In genomic region chr7:53993205-53993604, GRCh38 we compare ENCODE assay signal across 19 cellular contexts.
DNase-seq lines count a peak whose midpoint lies in the region; ATAC-seq and TF ChIP-seq lines count a peak whose summit lies in the region.
"Had no signal": no experiment of that assay in that cellular context is flagged by ENCODE, and none has a peak within 500 bp of the region (broad histone marks: within the 10 kb centered on the region; RNA-seq: fewer than 3 reads in every experiment).

No MANE protein-coding gene starts in this region.

- peak; percentile 35 for TF ChIP-seq RAD21 in neural cell (conservative IDR thresholded peaks at IDR 0.05)

- no peaks in the 10 kb centered on the region for H3K4me1 Mint-ChIP-seq in Calu3 (ENCODE audit: low read depth, unreplicated experiment)

- no TSS peak for BruUV-seq in Calu3 (replicated peaks; lab: Mats Ljungman, UMichigan)

- CTCF ChIA-PET in Calu3 (lab: Charles Lee) = no interaction called here

- H3F3A ChIP-seq in neural cell (ENCODE audit: insufficient read depth, low read length, poor library complexity, severe bottlenecking) = no peaks in the 10 kb centered on the region

- no peak for ATAC-seq in psoas muscle
- ATAC-seq: HepG2, Panc1 had no signal

- no peaks in the 10 kb centered on the region for H3K9me3 ChIP-seq in neural cell (ENCODE audit: low read length)
- no peaks in the 10 kb centered on the region for H3K9me3 ChIP-seq in psoas muscle

- H3K27ac ChIP-seq in neural cell (ENCODE audit: low read length) = peak overlapping the region; percentile 11
- H3K27ac ChIP-seq in psoas muscle = no peak overlapping the region
- H3K27ac ChIP-seq: C4-2B, KMS-11, SK-N-MC had no signal

- TF ChIP-seq CTCF in neural cell (IDR thresholded peaks at IDR 0.05; ENCODE audit: poor library complexity, severe bottlenecking) (no peak), Calu3 (IDR thresholded peaks at IDR 0.05; ENCODE audit: unreplicated experiment) (no peak), psoas muscle (IDR thresholded peaks at IDR 0.05) (no peak)

- DNase-seq in DMS79 (lab: John Stamatoyannopoulos, UW) (peak; percentile 64), NCI-H2029 (lab: John Stamatoyannopoulos, UW) (peak; percentile 42), NCI-H69 (lab: John Stamatoyannopoulos, UW) (peak; percentile 94), Calu3 (no peak), NCI-H2227 (lab: John Stamatoyannopoulos, UW; ENCODE audit: unreplicated experiment) (no peak), psoas muscle (no peak)
- DNase-seq: DND-41, GF-D8, HFFc6, NCI-H1048, NCI-H1930, NCI-H226, T-helper 9 cell had no signal

- H3K4me3 Mint-ChIP-seq in Calu3 (ENCODE audit: low read depth, unreplicated experiment) = no peak overlapping the region
- H3K4me3 Mint-ChIP-seq: HFFc6 had no signal

- 60 to 68% (median 63%) methylated on average over 2 of the region's 2 CpGs for WGBS in psoas muscle, 3 donors

- no peaks in the 10 kb centered on the region for H3K36me3 Mint-ChIP-seq in Calu3 (ENCODE audit: insufficient read depth, unreplicated experiment)

- no peaks in the 10 kb centered on the region for H3K4me1 ChIP-seq in psoas muscle

- H3K27me3 ChIP-seq in neural cell (ENCODE audit: insufficient read depth, low read depth, low read length) (no peaks in the 10 kb centered on the region), psoas muscle (ENCODE audit: insufficient read depth in 3 of 3, low read length in 2 of 3) (no peaks in the 10 kb centered on the region)

- H3K79me2 ChIP-seq in neural cell (replicated peaks; ENCODE audit: insufficient read depth, low read length) = no peaks in the 10 kb centered on the region

- H3K9ac ChIP-seq in neural cell (ENCODE audit: low read length) = no peak overlapping the region
- H3K9ac ChIP-seq: KMS-11 had no signal

- H3K9me3 Mint-ChIP-seq in Calu3 (ENCODE audit: low read depth, unreplicated experiment) = peaks cover 10% of the 10 kb centered on the region

- no peak overlapping the region for H2AFZ ChIP-seq in neural cell (ENCODE audit: low read depth, low read length)

- intact Hi-C loops in Calu3 (cut with micrococcal nuclease; ENCODE audit: unreplicated experiment) = no loop called here
- intact Hi-C loops in psoas muscle (cut with DNase I) = no loop called here

- no peaks in the 10 kb centered on the region for H3K36me3 ChIP-seq in neural cell (ENCODE audit: insufficient read depth, low read length)
- no peaks in the 10 kb centered on the region for H3K36me3 ChIP-seq in psoas muscle (ENCODE audit: insufficient read depth in 1 of 2, low read depth in 1 of 2)

- H4K20me1 ChIP-seq in neural cell (ENCODE audit: insufficient read depth) = no peaks in the 10 kb centered on the region

- no peaks in the 10 kb centered on the region for H3K27me3 Mint-ChIP-seq in Calu3 (ENCODE audit: unreplicated experiment)

- H3K9me2 ChIP-seq in neural cell (ENCODE audit: insufficient read depth, low read length) = no peaks in the 10 kb centered on the region

- no peak overlapping the region for H3K27ac Mint-ChIP-seq in Calu3 (ENCODE audit: unreplicated experiment)
- H3K27ac Mint-ChIP-seq: HFFc6 had no signal

- no peak overlapping the region for H3K4me2 ChIP-seq in neural cell (ENCODE audit: low read length)
- H3K4me2 ChIP-seq: KMS-11 had no signal

- TF ChIP-seq EP300 in neural cell (conservative IDR thresholded peaks at IDR 0.05; ENCODE audit: poor library complexity, severe bottlenecking) = peak; percentile 99

- no peak overlapping the region for H3K4me3 ChIP-seq in neural cell (ENCODE audit: low read length)
- H3K4me3 ChIP-seq in psoas muscle = no peak overlapping the region
- H3K4me3 ChIP-seq: SK-N-MC had no signal

TF ChIP-seq in neural cell, 6 proteins besides CTCF, POLR2A, EP300 and RAD21:
- TF ChIP-seq MXI1 (conservative IDR thresholded peaks at IDR 0.05; ENCODE audit: poor library complexity, severe bottlenecking) = peak; percentile 42
- no peak for TF ChIP-seq EZH2 (IDR thresholded peaks at IDR 0.05; ENCODE audit: borderline replicate concordance, insufficient read depth, low read length, poor library complexity, severe bottlenecking)
- peak; percentile 27 for TF ChIP-seq SMC3 (conservative IDR thresholded peaks at IDR 0.05; ENCODE audit: poor library complexity)
- peak; percentile 58 for TF ChIP-seq REST (IDR thresholded peaks at IDR 0.05; ENCODE audit: borderline replicate concordance)
- no peak for TF ChIP-seq TAF1 (IDR thresholded peaks at IDR 0.05; ENCODE audit: low read depth)
- TF ChIP-seq POLR2AphosphoS5 (IDR thresholded peaks at IDR 0.05) = peak; percentile 100

Comparison
In these comparisons a context has a peak if more than half of its experiments do, and no peak if none do; other contexts are left out.
1. DNase-seq: peak in DMS79 (single experiment), NCI-H2029 (single experiment) and NCI-H69 (single experiment); none in Calu3 (single experiment), NCI-H2227 (single experiment) and psoas muscle (0 of 2).